Comparison of ENCODE assay signal across 20 cellular contexts in the genomic region with DNA sequence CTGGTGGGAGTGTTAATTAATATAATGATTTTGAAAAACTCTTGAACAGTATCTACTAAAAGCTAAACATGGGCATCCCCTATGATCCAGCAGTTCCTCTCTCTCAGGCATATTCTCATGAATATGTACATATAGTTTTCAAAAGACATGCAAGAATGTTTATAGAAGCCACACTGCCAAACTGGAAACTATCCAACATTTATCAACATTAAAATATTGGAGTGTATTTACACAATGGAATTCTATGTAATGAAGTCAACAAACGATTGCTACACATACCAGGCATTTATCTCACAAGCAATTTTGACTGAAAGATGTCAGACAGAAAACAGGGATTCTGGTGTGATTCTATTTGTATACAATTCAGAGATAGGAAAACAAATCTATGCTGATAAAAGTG.
DNase-seq lines count a peak whose midpoint lies in the region; ATAC-seq, FAIRE-seq and TF ChIP-seq lines count a peak whose summit lies in the region.
"Had no signal": no experiment of that assay in that cellular context is flagged by ENCODE, and none has a peak within 500 bp of the region (broad histone marks: within the 10 kb centered on the region; RNA-seq: fewer than 3 reads in every experiment).

No MANE protein-coding gene starts in this region.

- H3K9ac ChIP-seq in PC-3 (ENCODE audit: low read length) (peak overlapping the region; percentile 10), endothelial cell of umbilical vein (replicated peaks; ENCODE audit: extremely low read depth, insufficient read depth, low read length) (no peak overlapping the region)
- H3K9ac ChIP-seq: BLaER1 had no signal

- TF ChIP-seq POLR2A in endothelial cell of umbilical vein (IDR thresholded peaks at IDR 0.05; ENCODE audit: low read depth, low read length) (no peak), thyroid gland (IDR thresholded peaks at IDR 0.05) (no peak)

- H3K27me3 ChIP-seq in PC-3 (ENCODE audit: low read length): no peaks in the 10 kb centered on the region
- peaks cover 0 to 3% of the 10 kb centered on the region in 2 experiments for H3K27me3 ChIP-seq in endothelial cell of umbilical vein (ENCODE audit: control insufficient read depth in 2 of 2, insufficient read depth in 2 of 2, low read length in 2 of 2)
- no peaks in the 10 kb centered on the region for H3K27me3 ChIP-seq in thyroid gland
- H3K27me3 ChIP-seq: BLaER1 had no signal

- dilution Hi-C loops in endothelial cell of umbilical vein (cut with MboI; ENCODE audit: extremely low pct_ligation_motif_present, low sequenced_read_pairs): no loop called here

- H3K4me2 ChIP-seq in PC-3 (ENCODE audit: low read length) (peak overlapping the region; percentile 2), endothelial cell of umbilical vein (ENCODE audit: insufficient read depth, low read length) (no peak overlapping the region)
- H3K4me2 ChIP-seq: BLaER1, GM23338 had no signal

- H3F3A ChIP-seq in PC-3 (ENCODE audit: low read length, unreplicated experiment): peaks cover 2% of the 10 kb centered on the region

- intact Hi-C loops in PC-3 (cut with micrococcal nuclease): loop anchor here (1.0 to 10.0 kb wide), 3 partner anchors 548 to 808 kb away; no protein-coding TSS in a partner anchor
- intact Hi-C loops in endothelial cell of umbilical vein (cut with micrococcal nuclease): no loop called here
- intact Hi-C loops in thyroid gland (cut with DNase I): loop anchor here (10.0 kb wide), 1 partner anchor 1086 kb away; no protein-coding TSS in a partner anchor
- intact Hi-C loops in sciatic nerve (cut with DNase I): no loop called here

- H3K27ac ChIP-seq in PC-3 (ENCODE audit: low read length): peak overlapping the region; percentile 41
- no peak overlapping the region for H3K27ac ChIP-seq in endothelial cell of umbilical vein (ENCODE audit: insufficient read depth, low read depth, low read length)
- no peak overlapping the region for H3K27ac ChIP-seq in thyroid gland
- H3K27ac ChIP-seq: 22Rv1, BLaER1 had no signal

- H2AFZ ChIP-seq in PC-3 (ENCODE audit: low read length): no peak overlapping the region
- no peak overlapping the region for H2AFZ ChIP-seq in endothelial cell of umbilical vein (ENCODE audit: low read depth, low read length)
- H2AFZ ChIP-seq: GM23338 had no signal

- no peak for TF ChIP-seq CTCF in PC-3 (conservative IDR thresholded peaks at IDR 0.05; ENCODE audit: low read depth, low read length)
- TF ChIP-seq CTCF in endothelial cell of umbilical vein (IDR thresholded peaks at IDR 0.05; ENCODE audit: extremely low read depth in 1 of 2, insufficient read depth in 1 of 2, low read depth in 1 of 2, low read length in 2 of 2): no peak
- TF ChIP-seq CTCF in thyroid gland (IDR thresholded peaks at IDR 0.05): no peak

- FAIRE-seq in endothelial cell of umbilical vein (lab: Jason Lieb, UNC): no peak
- FAIRE-seq: GM12878, GM18507, HepG2, HTR-8/SVneo had no signal

- H3K36me3 ChIP-seq in PC-3 (ENCODE audit: low read depth, low read length) (no peaks in the 10 kb centered on the region), endothelial cell of umbilical vein (ENCODE audit: control insufficient read depth in 2 of 2, extremely low read depth in 1 of 2, insufficient read depth in 2 of 2, low read length in 2 of 2) (no peaks in the 10 kb centered on the region), thyroid gland (no peaks in the 10 kb centered on the region)
- H3K36me3 ChIP-seq: BLaER1 had no signal

- 0 out of 2 replicates have a peak, but pooled peaks cover 7% of the 10 kb centered on the region for H3K9me2 ChIP-seq in PC-3 (replicated peaks; ENCODE audit: low read length)

- POLR2A ChIA-PET in PC-3 (lab: Charles Lee; ENCODE audit: unreplicated experiment) (no interaction called here), endothelial cell of umbilical vein (lab: Charles Lee) (no interaction called here)

- ATAC-seq in PC-3 (peak; percentile 21), sciatic nerve (no peak)
- ATAC-seq: GM12878, GM23338, HepG2 had no signal

- no peaks in the 10 kb centered on the region for H3K9me3 ChIP-seq in PC-3 (ENCODE audit: low read length)
- H3K9me3 ChIP-seq in endothelial cell of umbilical vein (replicated peaks; ENCODE audit: control insufficient read depth, insufficient read depth, low read length): no peaks in the 10 kb centered on the region
- H3K9me3 ChIP-seq in thyroid gland: no peaks in the 10 kb centered on the region
- H3K9me3 ChIP-seq: BLaER1, Caco-2 had no signal

- H3K4me1 ChIP-seq in PC-3 (ENCODE audit: insufficient read depth, low read length) (peaks cover 53% of the 10 kb centered on the region), endothelial cell of umbilical vein (ENCODE audit: control insufficient read depth, extremely low read depth, insufficient read depth, low read length) (no peaks in the 10 kb centered on the region), thyroid gland (peaks cover 12% of the 10 kb centered on the region in 2 donors)
- H3K4me1 ChIP-seq: BLaER1, Caco-2 had no signal

- no peaks in the 10 kb centered on the region for H4K20me1 ChIP-seq in PC-3 (ENCODE audit: low read length)
- no peaks in the 10 kb centered on the region for H4K20me1 ChIP-seq in endothelial cell of umbilical vein (replicated peaks; ENCODE audit: control insufficient read depth, extremely low read depth, insufficient read depth, low read length)
- H4K20me1 ChIP-seq: BLaER1 had no signal

- no peaks in the 10 kb centered on the region for H3K9me1 ChIP-seq in endothelial cell of umbilical vein (replicated peaks; ENCODE audit: control insufficient read depth, extremely low read depth, insufficient read depth, low read length)

- H3K4me3 ChIP-seq in PC-3 (ENCODE audit: low read length): no peak overlapping the region
- no peak overlapping the region for H3K4me3 ChIP-seq in endothelial cell of umbilical vein (replicated peaks in 1 of 3; ENCODE audit: insufficient read depth in 1 of 3, low read depth in 1 of 3, low read length in 3 of 3)
- no peak overlapping the region for H3K4me3 ChIP-seq in thyroid gland (replicated peaks in 1 of 3)
- H3K4me3 ChIP-seq: BLaER1, GM12878, GM23338 had no signal

- BruUV-seq in PC-3 (replicated peaks; lab: Mats Ljungman, UMichigan): no TSS peak
- no TSS peak for BruUV-seq in endothelial cell of umbilical vein (replicated peaks; lab: Mats Ljungman, UMichigan)

- 70 to 72% methylated on average over 1 of the region's 1 CpG for WGBS in thyroid gland, 2 donors

- DNase-seq in NCI-H748 (lab: John Stamatoyannopoulos, UW; ENCODE audit: unreplicated experiment) (peak; percentile 3), NCI-H748 treated with DMSO at 0.1 percent for 48 hours (lab: John Stamatoyannopoulos, UW) (no peak), PC-3 (peak; percentile 100), endothelial cell of umbilical vein (ENCODE audit: low read depth, low spot score) (peak; percentile 6), iris pigment epithelial cell (ENCODE audit: low read depth) (peak; percentile 37), thyroid gland (no peak), sciatic nerve (ENCODE audit: low spot score) (no peak)
- DNase-seq in stimulated activated CD4-positive, alpha-beta T cell treated with anti-CD3 and anti-CD28 coated beads, Interleukin-12 subunit alpha, Interleukin-12 subunit beta, amount 100 ng/mL, for 4 hours: no peak
- DNase-seq: AML-193; Caco-2; CD8-positive, alpha-beta memory T cell; DND-41; H7 had no signal

- H3K79me2 ChIP-seq in PC-3 (ENCODE audit: low read length) (no peaks in the 10 kb centered on the region), endothelial cell of umbilical vein (ENCODE audit: control insufficient read depth, insufficient read depth, low read length) (no peaks in the 10 kb centered on the region)

- CTCF ChIA-PET in PC-3 (lab: Charles Lee) (interaction anchor here (0.5 kb wide), 1 partner anchor 70 kb away, joined by 5 read pairs; no protein-coding TSS in a partner anchor), endothelial cell of umbilical vein (lab: Charles Lee) (interaction anchor here (1.2 kb wide), 1 partner anchor 1086 kb away, joined by 3 read pairs; no protein-coding TSS in a partner anchor)

TF ChIP-seq in endothelial cell of umbilical vein, 7 proteins besides CTCF, POLR2A, EP300 and RAD21:
- no peak for TF ChIP-seq MYC (IDR thresholded peaks at IDR 0.05; ENCODE audit: low read depth, low read length)

Comparison
In these comparisons a context has a peak if more than half of its experiments do, and no peak if none do; other contexts are left out.
1. DNase-seq: peak in NCI-H748 (single experiment), PC-3 (single experiment), endothelial cell of umbilical vein (single experiment) and iris pigment epithelial cell (single experiment); none in NCI-H748 treated with DMSO at 0.1 percent for 48 hours (single experiment), stimulated activated CD4-positive, alpha-beta T cell treated with anti-CD3 and anti-CD28 coated beads, Interleukin-12 subunit alpha, Interleukin-12 subunit beta, amount 100 ng/mL, for 4 hours (single experiment), thyroid gland (0 of 2) and sciatic nerve (single experiment).
2. intact Hi-C loops: an anchor here in PC-3 (1.0 to 10.0 kb wide) and thyroid gland (10.0 kb wide); none called in endothelial cell of umbilical vein and sciatic nerve.